24 cellular contexts compared by ENCODE assay signal in the genomic region with DNA sequence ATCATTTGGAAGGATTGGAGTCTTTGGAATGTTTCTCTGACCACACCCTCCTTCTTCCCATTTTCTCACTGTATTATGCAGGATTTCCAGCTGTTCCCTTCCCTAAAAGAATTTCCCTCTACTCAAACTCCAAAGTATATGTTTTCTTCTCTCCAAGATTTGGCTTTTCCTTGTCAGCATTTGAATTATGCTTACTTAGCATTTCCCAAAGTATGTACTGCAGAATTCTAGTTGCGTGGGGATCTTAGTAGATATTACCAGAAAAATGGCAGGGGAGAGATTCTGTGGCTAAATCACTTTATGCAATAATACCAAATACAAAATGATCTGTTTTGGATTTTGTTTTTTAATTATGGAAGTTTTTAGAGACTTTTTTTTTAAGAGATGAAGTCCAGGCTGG.
"Had no signal": no experiment of that assay in that cellular context is flagged by ENCODE, and none has a peak within 500 bp of the region (broad histone marks: within the 10 kb centered on the region; RNA-seq: fewer than 3 reads in every experiment).

No MANE protein-coding gene starts in this region.

- H3K9ac ChIP-seq: KMS-11 had no signal

- H3K4me3 ChIP-seq: adrenal gland had no signal

- DNase-seq: activated B cell treated with CpG ODN at 0.5 μM for 24 hours; activated CD4-positive, alpha-beta memory T cell treated with anti-CD3 and anti-CD28 coated beads, Interleukin-2, amount 10 ng/mL, durations not matched to agents 7 days and 5 days; activated CD4-positive, alpha-beta T cell treated with anti-CD3 and anti-CD28 coated beads for 4 hours; activated CD4-positive, CD25-positive, alpha-beta regulatory T cell treated with anti-CD3 and anti-CD28 coated beads, Interleukin-2, amount 50 U/mL, for 72 hours; activated CD8-positive, alpha-beta memory T cell treated with anti-CD3 and anti-CD28 coated beads for 24 hours; activated CD8-positive, alpha-beta memory T cell treated with anti-CD3 and anti-CD28 coated beads, Interleukin-2, amount 10 ng/mL, durations not matched to agents 7 days and 5 days; activated CD8-positive, alpha-beta memory T cell treated with anti-CD3 and anti-CD28 coated beads, Interleukin-2, amount 50 U/mL, for 48 hours; activated effector memory CD4-positive, alpha-beta T cell treated with anti-CD3 and anti-CD28 coated beads, Interleukin-2, amount 50 U/mL, for 16 hours; activated naive CD4-positive, alpha-beta T cell; activated T-cell treated with anti-CD3 and anti-CD28 coated beads, Interleukin-2, amount 50 U/mL, for 48 hours; adrenal gland; central memory CD4-positive, alpha-beta T cell; MV-4-11; NCI-H1092; NCI-H1436 treated with DMSO at 0.1 percent for 48 hours; NCI-H1694 treated with DMSO at 0.1 percent for 48 hours; NCI-H2029; NCI-H2171; NCI-H510A; NCI-H748 treated with DMSO at 0.1 percent for 48 hours; SIG-M5; T-helper 9 cell had no signal

- H3K36me3 ChIP-seq: adrenal gland had no signal

- H3K27ac ChIP-seq: adrenal gland, KMS-11, VCaP had no signal

- H3K27me3 ChIP-seq: adrenal gland had no signal

- H3K4me2 ChIP-seq: KMS-11 had no signal

- H3K9me3 ChIP-seq: adrenal gland had no signal

- H3K4me1 ChIP-seq: adrenal gland had no signal
